8 cellular contexts compared by ENCODE assay signal in the genomic region with DNA sequence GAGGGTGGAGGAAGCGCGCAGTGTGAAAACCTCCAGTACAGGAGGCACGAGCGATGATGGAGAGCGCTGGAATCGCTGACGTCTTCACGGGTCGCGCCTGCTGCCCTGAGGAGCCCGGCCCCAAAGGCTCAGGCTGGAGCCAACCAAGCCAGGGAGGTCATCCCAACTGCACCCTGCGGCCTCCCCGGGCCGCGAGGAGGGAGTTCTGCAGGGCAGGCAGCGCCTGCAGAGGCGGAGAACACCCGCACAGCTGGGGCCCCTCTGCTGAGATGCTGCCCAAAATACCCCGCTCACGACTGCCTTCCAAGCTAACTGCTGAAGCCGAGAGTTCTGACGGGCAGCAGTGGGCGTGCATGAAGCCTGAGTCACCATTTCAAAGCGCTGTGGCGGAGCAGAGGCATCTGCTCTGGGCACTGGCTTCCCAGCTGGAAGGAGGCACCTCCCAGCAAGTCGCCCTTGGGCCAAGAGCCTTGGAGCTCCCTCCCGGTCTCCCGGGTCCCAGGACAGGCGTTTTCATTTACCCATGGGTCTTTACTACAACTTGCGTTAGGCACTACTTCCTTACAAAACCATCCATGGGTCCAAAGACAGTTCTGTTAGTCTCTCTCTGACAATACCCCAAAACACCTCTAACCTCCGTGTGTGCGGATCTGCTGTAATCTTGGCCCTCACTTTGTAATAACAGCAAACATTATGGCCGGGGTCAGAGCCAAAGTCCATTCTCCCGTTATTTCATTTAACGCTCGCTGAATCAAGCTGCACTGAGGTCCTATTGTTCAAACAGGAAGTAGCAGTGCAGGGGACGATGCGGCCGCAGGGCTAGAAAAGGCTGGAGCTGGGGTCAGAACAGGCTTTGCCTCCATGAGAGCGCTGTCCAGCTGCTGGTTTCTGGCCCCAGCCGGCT.
A peak's percentile ranks its signal among the peaks of the same experiment; 100 is the strongest.
DNase-seq lines count a peak whose midpoint lies in the region; ATAC-seq and TF ChIP-seq lines count a peak whose summit lies in the region.

No MANE protein-coding gene starts in this region.

- DNase-seq in DMS 273 (lab: John Stamatoyannopoulos, UW; ENCODE audit: unreplicated experiment) (peak; percentile 57), DMS 273 treated with DMSO at 0.1 percent for 48 hours (lab: John Stamatoyannopoulos, UW) (no peak), NCI-H226 (peak; percentile 63), fibroblast of the aortic adventitia (ENCODE audit: low read depth) (peak; percentile 86), NCI-H187 treated with DMSO at 0.1 percent for 48 hours (lab: John Stamatoyannopoulos, UW) (no peak)

- peak; percentile 98 for ATAC-seq in activated T-helper 17 cell treated with anti-CD3 and anti-CD28 coated beads, Interleukin-2, amount 50 U/mL, for 72 hours (replicated peaks)

- H3K4me3 ChIP-seq in fibroblast of the aortic adventitia (ENCODE audit: low read depth, low read length): peak overlapping the region; percentile 51

- H3K27me3 Mint-ChIP-seq in activated T-helper 17 cell treated with anti-CD3 and anti-CD28 coated beads, Interleukin-2, amount 50 U/mL, for 72 hours: peaks cover 14% of the 10 kb centered on the region
- H3K27me3 Mint-ChIP-seq in nephron (ENCODE audit: low read depth): peaks cover 61% of the 10 kb centered on the region
- H3K27me3 Mint-ChIP-seq in stimulated activated naive CD8-positive, alpha-beta T cell treated with anti-CD3 and anti-CD28 coated beads, Interleukin-15, Interleukin-2, amounts not matched to agents 100 ng/mL and 50 ng/mL, for 24 hours: peaks cover 40% of the 10 kb centered on the region

- TF ChIP-seq CTCF in fibroblast of the aortic adventitia (IDR thresholded peaks at IDR 0.05; ENCODE audit: insufficient read depth, low read length) (no peak), nephron (IDR thresholded peaks at IDR 0.05; ENCODE audit: unreplicated experiment in 3 of 3) (no peak)

- peak overlapping the region; percentile 70 for H3K4me3 Mint-ChIP-seq in activated T-helper 17 cell treated with anti-CD3 and anti-CD28 coated beads, Interleukin-2, amount 50 U/mL, for 72 hours
- peak overlapping the region; percentile 24 to 64 (median 52) for H3K4me3 Mint-ChIP-seq in nephron
- peak overlapping the region; percentile 73 for H3K4me3 Mint-ChIP-seq in stimulated activated naive CD8-positive, alpha-beta T cell treated with anti-CD3 and anti-CD28 coated beads, Interleukin-15, Interleukin-2, amounts not matched to agents 100 ng/mL and 50 ng/mL, for 24 hours

- H3K9me3 Mint-ChIP-seq in activated T-helper 17 cell treated with anti-CD3 and anti-CD28 coated beads, Interleukin-2, amount 50 U/mL, for 72 hours: no peaks in the 10 kb centered on the region
- H3K9me3 Mint-ChIP-seq in nephron: no peaks in the 10 kb centered on the region
- no peaks in the 10 kb centered on the region for H3K9me3 Mint-ChIP-seq in stimulated activated naive CD8-positive, alpha-beta T cell treated with anti-CD3 and anti-CD28 coated beads, Interleukin-15, Interleukin-2, amounts not matched to agents 100 ng/mL and 50 ng/mL, for 24 hours

- H3K36me3 Mint-ChIP-seq in activated T-helper 17 cell treated with anti-CD3 and anti-CD28 coated beads, Interleukin-2, amount 50 U/mL, for 72 hours (ENCODE audit: low read depth): no peaks in the 10 kb centered on the region
- H3K36me3 Mint-ChIP-seq in nephron (ENCODE audit: low read depth): no peaks in the 10 kb centered on the region
- H3K36me3 Mint-ChIP-seq in stimulated activated naive CD8-positive, alpha-beta T cell treated with anti-CD3 and anti-CD28 coated beads, Interleukin-15, Interleukin-2, amounts not matched to agents 100 ng/mL and 50 ng/mL, for 24 hours (ENCODE audit: low read depth): no peaks in the 10 kb centered on the region

- H3K27ac Mint-ChIP-seq in activated T-helper 17 cell treated with anti-CD3 and anti-CD28 coated beads, Interleukin-2, amount 50 U/mL, for 72 hours: peak overlapping the region; percentile 18
- H3K27ac Mint-ChIP-seq in nephron: no peak overlapping the region
- H3K27ac Mint-ChIP-seq in stimulated activated naive CD8-positive, alpha-beta T cell treated with anti-CD3 and anti-CD28 coated beads, Interleukin-15, Interleukin-2, amounts not matched to agents 100 ng/mL and 50 ng/mL, for 24 hours: no peak overlapping the region

- peaks cover 12% of the 10 kb centered on the region for H3K4me1 Mint-ChIP-seq in activated T-helper 17 cell treated with anti-CD3 and anti-CD28 coated beads, Interleukin-2, amount 50 U/mL, for 72 hours
- H3K4me1 Mint-ChIP-seq in nephron: peaks cover 6% of the 10 kb centered on the region
- H3K4me1 Mint-ChIP-seq in stimulated activated naive CD8-positive, alpha-beta T cell treated with anti-CD3 and anti-CD28 coated beads, Interleukin-15, Interleukin-2, amounts not matched to agents 100 ng/mL and 50 ng/mL, for 24 hours (ENCODE audit: low read depth): peaks cover 14% of the 10 kb centered on the region

Comparison
In these comparisons a context has a peak if more than half of its experiments do, and no peak if none do; other contexts are left out.
1. DNase-seq: peak in DMS 273 (single experiment), NCI-H226 (single experiment) and fibroblast of the aortic adventitia (single experiment); none in DMS 273 treated with DMSO at 0.1 percent for 48 hours (single experiment) and NCI-H187 treated with DMSO at 0.1 percent for 48 hours (single experiment).
2. Peak in every context shown above with its lines, with median percentiles within 50 percentile points of each other: H3K4me3 Mint-ChIP-seq.